Comparison of ENCODE assay signal across 10 cellular contexts in the genomic region with DNA sequence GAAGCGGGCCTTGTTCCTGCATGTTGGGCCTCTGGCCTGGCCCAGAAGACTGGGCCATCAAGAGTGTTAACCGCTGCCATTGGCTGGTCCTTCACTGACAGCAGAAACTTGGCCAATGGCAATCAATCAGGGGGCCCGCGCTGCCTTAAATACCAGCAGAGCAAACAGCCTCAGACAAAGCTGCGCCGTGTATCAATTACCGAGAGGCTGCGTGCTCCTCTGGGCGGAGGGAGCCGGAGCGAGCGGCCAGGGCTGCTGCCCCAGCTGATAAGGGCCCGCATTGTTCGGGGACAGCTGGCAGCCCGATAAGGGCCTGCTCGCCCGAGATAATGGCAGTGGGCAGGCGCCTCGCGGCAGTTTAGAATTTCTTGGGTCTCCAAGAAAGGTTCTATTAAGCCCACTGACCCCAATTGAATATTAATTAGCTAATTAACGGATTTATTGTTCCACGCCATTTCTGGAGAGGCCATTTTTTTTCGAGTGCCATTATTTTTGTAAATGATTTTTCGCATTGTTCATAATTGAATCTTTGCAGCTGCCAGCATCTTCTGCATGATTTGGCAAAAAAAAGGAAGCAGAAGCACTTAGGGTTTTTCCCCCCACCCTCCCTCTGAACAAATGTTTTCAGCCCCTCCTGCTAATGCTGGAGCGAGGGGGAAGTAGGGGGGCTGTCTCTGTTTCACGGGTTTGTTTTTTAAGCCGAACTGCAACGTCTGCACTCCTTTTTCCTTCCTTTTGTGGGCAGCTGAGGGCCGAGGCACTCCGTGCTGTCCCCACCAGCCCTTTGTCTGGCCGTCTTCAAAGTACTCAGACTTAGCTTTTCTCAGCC. TPM values are rescaled to one million over a fixed set of nuclear protein-coding genes. Genes with fewer than 3 reads are reported as not detected.
DNase-seq lines count a peak whose midpoint lies in the region; ATAC-seq, FAIRE-seq and TF ChIP-seq lines count a peak whose summit lies in the region.
"Had no signal": no experiment of that assay in that cellular context is flagged by ENCODE, and none has a peak within 500 bp of the region (broad histone marks: within the 10 kb centered on the region; RNA-seq: fewer than 3 reads in every experiment).

No MANE protein-coding gene starts in this region.

- H3K4me3 ChIP-seq in kidney (ENCODE audit: low read length in 2 of 2) = no peak overlapping the region

- H3K4me3 Mint-ChIP-seq in activated naive CD8-positive, alpha-beta T cell treated with anti-CD3 and anti-CD28 coated beads, Interleukin-2, amount 50 U/mL, for 24 hours = peak overlapping the region; percentile 22
- H3K4me3 Mint-ChIP-seq in stimulated activated naive B cell treated with anti-CD40 and anti-IgM and Interleukin-4, amounts not matched to agents 10 μg/mL and 1 μg/mL and 100 μg/mL, for 72 hours = peak overlapping the region; percentile 78 to 81
- H3K4me3 Mint-ChIP-seq in glutamatergic neuron (ENCODE audit: unreplicated experiment) = no peak overlapping the region
- H3K4me3 Mint-ChIP-seq: natural killer cell treated with Interleukin-12 subunit alpha and Interleukin-12 subunit beta and Interleukin-15 and Interleukin-18, amount 100 ng/mL, for 72 hours had no signal

- TF ChIP-seq POLR2A in GM12891 (IDR thresholded peaks at IDR 0.05; ENCODE audit: low read depth, low read length) = no peak

- FAIRE-seq in kidney (lab: Jason Lieb, UNC) = no peak
- no peak for FAIRE-seq in GM12891 (lab: Jason Lieb, UNC)

- no peaks in the 10 kb centered on the region for H3K36me3 Mint-ChIP-seq in activated naive CD8-positive, alpha-beta T cell treated with anti-CD3 and anti-CD28 coated beads, Interleukin-2, amount 50 U/mL, for 24 hours (ENCODE audit: low read depth)
- no peaks in the 10 kb centered on the region for H3K36me3 Mint-ChIP-seq in stimulated activated naive B cell treated with anti-CD40 and anti-IgM and Interleukin-4, amounts not matched to agents 10 μg/mL and 1 μg/mL and 100 μg/mL, for 72 hours
- H3K36me3 Mint-ChIP-seq in glutamatergic neuron (ENCODE audit: unreplicated experiment) = no peaks in the 10 kb centered on the region
- H3K36me3 Mint-ChIP-seq: natural killer cell treated with Interleukin-12 subunit alpha and Interleukin-12 subunit beta and Interleukin-15 and Interleukin-18, amount 100 ng/mL, for 72 hours had no signal

- DNase-seq in NCI-H1436 (lab: John Stamatoyannopoulos, UW) (peak; percentile 90), kidney (peak; percentile 77), glutamatergic neuron (no peak), 8988T (no peak), GM12891 (ENCODE audit: insufficient read length, low spot score) (no peak)
- DNase-seq in activated naive CD8-positive, alpha-beta T cell treated with anti-CD3 and anti-CD28 coated beads, Interleukin-2, amount 50 U/mL, for 24 hours = no peak
- peak; percentile 26 for DNase-seq in stimulated activated naive B cell treated with anti-CD40 and anti-IgM and Interleukin-4, amounts not matched to agents 10 μg/mL and 1 μg/mL and 100 μg/mL, for 72 hours
- DNase-seq: NCI-H526 had no signal

- H3K27me3 Mint-ChIP-seq in activated naive CD8-positive, alpha-beta T cell treated with anti-CD3 and anti-CD28 coated beads, Interleukin-2, amount 50 U/mL, for 24 hours = peaks cover 26% of the 10 kb centered on the region
- no peaks in the 10 kb centered on the region for H3K27me3 Mint-ChIP-seq in stimulated activated naive B cell treated with anti-CD40 and anti-IgM and Interleukin-4, amounts not matched to agents 10 μg/mL and 1 μg/mL and 100 μg/mL, for 72 hours
- no peaks in the 10 kb centered on the region for H3K27me3 Mint-ChIP-seq in glutamatergic neuron (ENCODE audit: unreplicated experiment)

- ATAC-seq in activated naive CD8-positive, alpha-beta T cell treated with anti-CD3 and anti-CD28 coated beads, Interleukin-2, amount 50 U/mL, for 24 hours = no peak
- peak; percentile 43 to 58 for ATAC-seq in stimulated activated naive B cell treated with anti-CD40 and anti-IgM and Interleukin-4, amounts not matched to agents 10 μg/mL and 1 μg/mL and 100 μg/mL, for 72 hours (replicated peaks)
- no peak for ATAC-seq in HG02642 (IDR thresholded peaks at IDR 0.05; ENCODE audit: poor library complexity, unreplicated experiment)
- ATAC-seq: natural killer cell treated with Interleukin-12 subunit alpha and Interleukin-12 subunit beta and Interleukin-15 and Interleukin-18, amount 100 ng/mL, for 72 hours had no signal

- intact Hi-C loops in kidney (cut with DNase I) = no loop called here

- no peaks in the 10 kb centered on the region for H3K9me3 ChIP-seq in kidney (ENCODE audit: control insufficient read depth in 1 of 2, low read length in 2 of 2)

- peaks cover 9% of the 10 kb centered on the region for H3K4me1 Mint-ChIP-seq in activated naive CD8-positive, alpha-beta T cell treated with anti-CD3 and anti-CD28 coated beads, Interleukin-2, amount 50 U/mL, for 24 hours
- peaks cover 33 to 62% of the 10 kb centered on the region in 2 donors for H3K4me1 Mint-ChIP-seq in stimulated activated naive B cell treated with anti-CD40 and anti-IgM and Interleukin-4, amounts not matched to agents 10 μg/mL and 1 μg/mL and 100 μg/mL, for 72 hours
- H3K4me1 Mint-ChIP-seq in glutamatergic neuron (ENCODE audit: low read depth, unreplicated experiment) = no peaks in the 10 kb centered on the region

- no peak overlapping the region for H3K27ac Mint-ChIP-seq in activated naive CD8-positive, alpha-beta T cell treated with anti-CD3 and anti-CD28 coated beads, Interleukin-2, amount 50 U/mL, for 24 hours
- peak overlapping the region; percentile 91 for H3K27ac Mint-ChIP-seq in stimulated activated naive B cell treated with anti-CD40 and anti-IgM and Interleukin-4, amounts not matched to agents 10 μg/mL and 1 μg/mL and 100 μg/mL, for 72 hours
- H3K27ac Mint-ChIP-seq in glutamatergic neuron (ENCODE audit: unreplicated experiment) = no peak overlapping the region
- H3K27ac Mint-ChIP-seq: natural killer cell treated with Interleukin-12 subunit alpha and Interleukin-12 subunit beta and Interleukin-15 and Interleukin-18, amount 100 ng/mL, for 72 hours had no signal

- H3K27ac ChIP-seq in kidney (ENCODE audit: low read depth in 2 of 2, low read length in 2 of 2) = no peak overlapping the region

- no peaks in the 10 kb centered on the region for H3K9me3 Mint-ChIP-seq in activated naive CD8-positive, alpha-beta T cell treated with anti-CD3 and anti-CD28 coated beads, Interleukin-2, amount 50 U/mL, for 24 hours
- peaks cover 0 to 2% of the 10 kb centered on the region in 2 donors for H3K9me3 Mint-ChIP-seq in stimulated activated naive B cell treated with anti-CD40 and anti-IgM and Interleukin-4, amounts not matched to agents 10 μg/mL and 1 μg/mL and 100 μg/mL, for 72 hours
- peaks cover 4% of the 10 kb centered on the region for H3K9me3 Mint-ChIP-seq in glutamatergic neuron (ENCODE audit: unreplicated experiment)
- H3K9me3 Mint-ChIP-seq: natural killer cell treated with Interleukin-12 subunit alpha and Interleukin-12 subunit beta and Interleukin-15 and Interleukin-18, amount 100 ng/mL, for 72 hours had no signal

- H3K9ac ChIP-seq in kidney (ENCODE audit: low read length in 2 of 2) = no peak overlapping the region

- TF ChIP-seq CTCF in kidney (IDR thresholded peaks at IDR 0.05; ENCODE audit: borderline replicate concordance, extremely low read depth, insufficient read depth) (no peak), glutamatergic neuron (IDR thresholded peaks at IDR 0.05; ENCODE audit: partially characterized antibody, unreplicated experiment) (no peak)

- H3K4me1 ChIP-seq in kidney (ENCODE audit: control insufficient read depth in 1 of 2, insufficient read depth in 1 of 2, low read depth in 1 of 2, low read length in 2 of 2) = no peaks in the 10 kb centered on the region

- no peaks in the 10 kb centered on the region for H3K36me3 ChIP-seq in kidney (ENCODE audit: control insufficient read depth in 1 of 2, insufficient read depth in 2 of 2, low read length in 2 of 2)

TF ChIP-seq in GM12891, 5 proteins besides CTCF, POLR2A, EP300 and RAD21:
- no peak for TF ChIP-seq TAF1 (IDR thresholded peaks at IDR 0.05; ENCODE audit: low read depth, low read length)
- no peak for TF ChIP-seq SPI1 (IDR thresholded peaks at IDR 0.05; ENCODE audit: low read depth, low read length)
- TF ChIP-seq PAX5 (IDR thresholded peaks at IDR 0.05; ENCODE audit: insufficient read depth, low read length, severe bottlenecking) = no peak
- no peak for TF ChIP-seq POLR2AphosphoS5 (IDR thresholded peaks at IDR 0.05; ENCODE audit: low read depth, low read length)
- no peak for TF ChIP-seq POU2F2 (IDR thresholded peaks at IDR 0.05; ENCODE audit: low read depth, low read length)

RNA-seq across cellular contexts. Expression of gene RIC3, which starts 37.6 kb away (rescaled TPM):
- total RNA-seq in kidney = 30.7 TPM
- 10.5 TPM for polyA plus RNA-seq in kidney (ENCODE audit: insufficient read depth, low read depth, low replicate concordance)
- 34.4 TPM for total RNA-seq in glutamatergic neuron (ENCODE audit: unreplicated experiment)
- polyA plus RNA-seq in GM12891 (2012; ENCODE audit: low read depth, missing spikeins) = 8.6 TPM

RNA-seq across cellular contexts. Expression of gene LMO1, which starts 57.2 kb away (rescaled TPM):
- not detected for total RNA-seq in kidney
- 0.95 TPM for polyA plus RNA-seq in kidney (ENCODE audit: insufficient read depth, low read depth, low replicate concordance)
- total RNA-seq in glutamatergic neuron (ENCODE audit: unreplicated experiment) = 5.7 TPM
- not detected for polyA plus RNA-seq in GM12891 (2012; ENCODE audit: low read depth, missing spikeins)
- total RNA-seq: natural killer cell treated with Interleukin-12 subunit alpha and Interleukin-12 subunit beta and Interleukin-15 and Interleukin-18, amount 100 ng/mL, for 72 hours had no signal

Comparison
In these comparisons a context has a peak if more than half of its experiments do, and no peak if none do; other contexts are left out.
1. DNase-seq: peak in NCI-H1436 (single experiment), kidney (single experiment) and stimulated activated naive B cell treated with anti-CD40 and anti-IgM and Interleukin-4, amounts not matched to agents 10 μg/mL and 1 μg/mL and 100 μg/mL, for 72 hours (single experiment); none in activated naive CD8-positive, alpha-beta T cell treated with anti-CD3 and anti-CD28 coated beads, Interleukin-2, amount 50 U/mL, for 24 hours (single experiment), glutamatergic neuron (single experiment), 8988T (single experiment) and GM12891 (single experiment).
2. ATAC-seq: peak in stimulated activated naive B cell treated with anti-CD40 and anti-IgM and Interleukin-4, amounts not matched to agents 10 μg/mL and 1 μg/mL and 100 μg/mL, for 72 hours (2 of 2); none in activated naive CD8-positive, alpha-beta T cell treated with anti-CD3 and anti-CD28 coated beads, Interleukin-2, amount 50 U/mL, for 24 hours (single experiment) and HG02642 (single experiment).